26 cellular contexts compared by ENCODE assay signal in the genomic region with DNA sequence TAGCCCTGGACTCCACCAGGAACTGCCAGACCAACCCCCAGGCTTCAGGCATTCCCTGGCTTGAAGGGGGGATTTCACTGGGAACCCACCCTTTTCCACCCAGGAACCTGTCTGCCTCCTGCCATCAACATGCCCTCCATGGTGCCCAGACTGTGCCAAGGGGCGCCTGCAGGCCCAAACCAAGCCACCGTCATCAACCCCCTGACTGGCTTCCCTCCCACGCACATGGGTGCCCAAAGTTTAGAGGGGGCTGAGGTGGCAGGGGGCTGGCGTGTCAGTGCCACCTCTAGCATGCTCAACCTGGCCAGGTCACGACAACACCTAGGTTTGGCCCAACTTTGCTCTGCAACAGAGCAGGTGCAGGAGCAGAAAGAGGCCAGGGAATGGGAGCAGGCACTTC.
"Had no signal": no experiment of that assay in that cellular context is flagged by ENCODE, and none has a peak within 500 bp of the region (broad histone marks: within the 10 kb centered on the region; RNA-seq: fewer than 3 reads in every experiment).

No MANE protein-coding gene starts in this region.

- DNase-seq: head of caudate nucleus; hippocampal formation; immature natural killer cell; kidney; left colon; left lung; naive thymus-derived CD8-positive, alpha-beta T cell; occipital lobe; ovary; retina; right cardiac atrium; stimulated activated CD4-positive, alpha-beta T cell treated with anti-CD3 and anti-CD28 coated beads, Interleukin-12 subunit alpha, Interleukin-12 subunit beta, amount 100 ng/mL, for 4 hours; stimulated activated CD4-positive, alpha-beta T cell treated with anti-CD3 and anti-CD28 coated beads, Interleukin-15, amount 100 ng/mL, for 24 hours; stimulated activated CD4-positive, alpha-beta T cell treated with anti-CD3 and anti-CD28 coated beads, Interleukin-2, amount 100 ng/mL, for 24 hours; stimulated activated CD4-positive, alpha-beta T cell treated with anti-CD3 and anti-CD28 coated beads, Interleukin-4, amount 100 ng/mL, for 1 hour; stimulated activated naive CD4-positive, alpha-beta T cell treated with Interleukin-2 at 50 U/mL for 16 hours; stomach; testis; thyroid gland; transverse colon had no signal

- H3K4me3 ChIP-seq: left lung, ovary, skin epidermis, stomach, testis, thyroid gland, transverse colon, upper lobe of left lung, vagina had no signal

- H3K36me3 ChIP-seq: neutrophil, ovary, thyroid gland, transverse colon, vagina had no signal

- H3K27ac ChIP-seq: left lung, neutrophil, ovary, skin epidermis, stomach, testis, thyroid gland, transverse colon, upper lobe of left lung, vagina had no signal

- H3K4me1 ChIP-seq: testis had no signal

- ATAC-seq: left colon; left lung; naive thymus-derived CD8-positive, alpha-beta T cell; sciatic nerve; stimulated activated effector memory CD8-positive, alpha-beta T cell treated with anti-CD3 and anti-CD28 coated beads, Interleukin-12 subunit alpha, Interleukin-12 subunit beta, amount 100 ng/mL, for 72 hours had no signal

- H3K27me3 ChIP-seq: left lung, ovary, stomach, testis, thyroid gland, transverse colon, upper lobe of left lung, vagina had no signal

- H3K9me3 ChIP-seq: left lung, neutrophil, ovary, stomach, testis, thyroid gland, transverse colon, upper lobe of left lung, vagina had no signal
